ENCODE assay signal across 15 cellular contexts in genomic region chr3:71076361-71076997, GRCh38.
A peak's percentile ranks its signal among the peaks of the same experiment; 100 is the strongest.
DNase-seq lines count a peak whose midpoint lies in the region; ATAC-seq and TF ChIP-seq lines count a peak whose summit lies in the region.
"Had no signal": no experiment of that assay in that cellular context is flagged by ENCODE, and none has a peak within 500 bp of the region (broad histone marks: within the 10 kb centered on the region; RNA-seq: fewer than 3 reads in every experiment).

No MANE protein-coding gene starts in this region.

- peaks cover 22% of the 10 kb centered on the region for H3K4me1 ChIP-seq in upper lobe of right lung
- H3K4me1 ChIP-seq in adrenal gland (replicated peaks in 1 of 2) = peaks cover 5 to 8% of the 10 kb centered on the region in 2 donors
- H3K4me1 ChIP-seq: parathyroid adenoma had no signal

- 93 to 97% (median 94%) methylated on average over 5 of the region's 5 CpGs for WGBS in adrenal gland, 4 donors

- intact Hi-C loops in CD14-positive monocyte (cut with micrococcal nuclease) = no loop called here
- intact Hi-C loops in upper lobe of right lung (cut with DNase I) = no loop called here
- intact Hi-C loops in adrenal gland (cut with DNase I) = no loop called here

- TF ChIP-seq CTCF in CD14-positive monocyte (IDR thresholded peaks at IDR 0.05) (no peak), choroid plexus epithelial cell (conservative IDR thresholded peaks at IDR 0.05; ENCODE audit: low read depth, low read length) (no peak), upper lobe of right lung (IDR thresholded peaks at IDR 0.05) (no peak), adrenal gland (IDR thresholded peaks at IDR 0.05) (no peak)

- H3K27ac Mint-ChIP-seq in CD14-positive monocyte (peak overlapping the region in 5 of 7 donors; percentile 9 to 56 (median 32)), IgD-negative memory B cell (peak overlapping the region in 2 of 3 donors; percentile 54 to 68)
- H3K27ac Mint-ChIP-seq in naive thymus-derived CD8-positive, alpha-beta T cell = peak overlapping the region; percentile 78 to 93 (median 88)
- H3K27ac Mint-ChIP-seq: dendritic cell treated with granulocyte-macrophage colony-stimulating factor and Interleukin-4, amounts not matched to agents 40 ng/mL and 50 ng/mL, for 4 days had no signal

- H3K36me3 ChIP-seq in upper lobe of right lung (no peaks in the 10 kb centered on the region), adrenal gland (replicated peaks in 1 of 2) (no peaks in the 10 kb centered on the region)
- H3K36me3 ChIP-seq: heart left ventricle, lower lobe of right lung had no signal

- H3K27me3 ChIP-seq in upper lobe of right lung = no peaks in the 10 kb centered on the region
- no peaks in the 10 kb centered on the region for H3K27me3 ChIP-seq in adrenal gland
- H3K27me3 ChIP-seq: heart left ventricle had no signal

- no peak overlapping the region for H3K27ac ChIP-seq in upper lobe of right lung
- no peak overlapping the region for H3K27ac ChIP-seq in adrenal gland
- H3K27ac ChIP-seq: lower lobe of right lung, parathyroid adenoma had no signal

- H3K4me3 ChIP-seq in choroid plexus epithelial cell (ENCODE audit: low read depth, low read length) (no peak overlapping the region), upper lobe of right lung (no peak overlapping the region), adrenal gland (no peak overlapping the region)
- H3K4me3 ChIP-seq: heart left ventricle, lower lobe of right lung had no signal

- TF ChIP-seq POLR2A in adrenal gland (IDR thresholded peaks at IDR 0.05) = no peak

- H3K27me3 Mint-ChIP-seq in CD14-positive monocyte (ENCODE audit: low read depth in 3 of 3) (peaks cover 0 to 2% (median 1%) of the 10 kb centered on the region in 3 donors), IgD-negative memory B cell (no peaks in the 10 kb centered on the region)
- no peaks in the 10 kb centered on the region for H3K27me3 Mint-ChIP-seq in naive thymus-derived CD8-positive, alpha-beta T cell
- H3K27me3 Mint-ChIP-seq: dendritic cell treated with granulocyte-macrophage colony-stimulating factor and Interleukin-4, amounts not matched to agents 40 ng/mL and 50 ng/mL, for 4 days had no signal

- peaks cover 7 to 8% of the 10 kb centered on the region in 2 donors for H3K36me3 Mint-ChIP-seq in CD14-positive monocyte
- H3K36me3 Mint-ChIP-seq in IgD-negative memory B cell = peaks cover 6% of the 10 kb centered on the region
- peaks cover 0 to 39% (median 0%) of the 10 kb centered on the region in 3 donors for H3K36me3 Mint-ChIP-seq in naive thymus-derived CD8-positive, alpha-beta T cell

- ATAC-seq in naive thymus-derived CD8-positive, alpha-beta T cell = no peak
- no peak for ATAC-seq in upper lobe of right lung
- ATAC-seq: lower lobe of right lung had no signal

- H3K4me3 Mint-ChIP-seq in CD14-positive monocyte (no peak overlapping the region), IgD-negative memory B cell (no peak overlapping the region)
- H3K4me3 Mint-ChIP-seq in naive thymus-derived CD8-positive, alpha-beta T cell = peak overlapping the region in 4 of 10 donors; percentile 8 to 31 (median 30)
- H3K4me3 Mint-ChIP-seq: dendritic cell treated with granulocyte-macrophage colony-stimulating factor and Interleukin-4, amounts not matched to agents 40 ng/mL and 50 ng/mL, for 4 days had no signal

- H3K4me1 Mint-ChIP-seq in CD14-positive monocyte (peaks cover 3% of the 10 kb centered on the region), IgD-negative memory B cell (peaks cover 39 to 67% (median 60%) of the 10 kb centered on the region in 3 donors)
- H3K4me1 Mint-ChIP-seq in naive thymus-derived CD8-positive, alpha-beta T cell = peaks cover 58 to 96% (median 96%) of the 10 kb centered on the region in 4 donors

- no peaks in the 10 kb centered on the region for H3K9me3 ChIP-seq in upper lobe of right lung
- no peaks in the 10 kb centered on the region for H3K9me3 ChIP-seq in adrenal gland (replicated peaks in 1 of 3)
- H3K9me3 ChIP-seq: heart left ventricle, lower lobe of right lung had no signal

- POLR2A ChIA-PET in naive thymus-derived CD8-positive, alpha-beta T cell (lab: Charles Lee) = interaction anchor here (0.8 to 1.6 kb wide), 3 partner anchors 10 to 51 kb away, joined by 3 read pairs; no protein-coding TSS in a partner anchor

- DNase-seq in CD14-positive monocyte (ENCODE audit: low spot score) (no peak), choroid plexus epithelial cell (ENCODE audit: low read depth) (peak; percentile 78), DMS53 (lab: John Stamatoyannopoulos, UW) (no peak), NCI-H128 (lab: John Stamatoyannopoulos, UW; ENCODE audit: unreplicated experiment) (no peak), upper lobe of right lung (no peak), adrenal gland (no peak)
- no peak for DNase-seq in naive thymus-derived CD8-positive, alpha-beta T cell
- DNase-seq: heart left ventricle; lower lobe of right lung; NCI-H1105; NCI-H774; stimulated activated CD4-positive, alpha-beta T cell treated with anti-CD3 and anti-CD28 coated beads, Interleukin-1b, Interleukin-23, amount 100 ng/mL, for 48 hours had no signal

- H3K9me3 Mint-ChIP-seq in CD14-positive monocyte = no peaks in the 10 kb centered on the region
- H3K9me3 Mint-ChIP-seq in IgD-negative memory B cell = no peaks in the 10 kb centered on the region
- H3K9me3 Mint-ChIP-seq in naive thymus-derived CD8-positive, alpha-beta T cell = no peaks in the 10 kb centered on the region
- H3K9me3 Mint-ChIP-seq: dendritic cell treated with granulocyte-macrophage colony-stimulating factor and Interleukin-4, amounts not matched to agents 40 ng/mL and 50 ng/mL, for 4 days had no signal

Comparison
In these comparisons a context has a peak if more than half of its experiments do, and no peak if none do; other contexts are left out.
1. H3K27ac Mint-ChIP-seq: peak in every context shown above with its lines; median percentile 88 in naive thymus-derived CD8-positive, alpha-beta T cell; 61 in IgD-negative memory B cell; 32 in CD14-positive monocyte.